1 cellular context compared by ENCODE assay signal in genomic region chr20:50728981-50729874, GRCh38.
TF ChIP-seq lines count a peak whose summit lies in the region.

No MANE protein-coding gene starts in this region.

TF ChIP-seq in IMR-90, 13 proteins besides CTCF, POLR2A, EP300 and RAD21:
- TF ChIP-seq MAZ (IDR thresholded peaks at IDR 0.05; ENCODE audit: borderline replicate concordance, low read depth, low read length) (no peak), CEBPB (IDR thresholded peaks at IDR 0.05; ENCODE audit: low read depth, low read length) (no peak), MAFK (IDR thresholded peaks at IDR 0.05; ENCODE audit: low read depth, low read length) (no peak), FOS (IDR thresholded peaks at IDR 0.05; ENCODE audit: low read depth, low read length) (no peak), MXI1 (IDR thresholded peaks at IDR 0.05; ENCODE audit: borderline replicate concordance, low read depth, low read length) (no peak), ELK1 (IDR thresholded peaks at IDR 0.05; ENCODE audit: borderline replicate concordance, low read depth, low read length) (no peak), USF2 (IDR thresholded peaks at IDR 0.05; ENCODE audit: low read depth, low read length) (no peak), NFE2L2 (IDR thresholded peaks at IDR 0.05; ENCODE audit: low read depth, low read length) (no peak), BHLHE40 (IDR thresholded peaks at IDR 0.05; ENCODE audit: low read depth, low read length) (no peak), RFX5 (IDR thresholded peaks at IDR 0.05; ENCODE audit: low read depth, low read length) (no peak), RCOR1 (IDR thresholded peaks at IDR 0.05; ENCODE audit: insufficient replicate concordance, low read length) (no peak), CHD1 (IDR thresholded peaks at IDR 0.05; ENCODE audit: low read depth, low read length) (no peak)
